ENCODE assay signal across 25 cellular contexts in the genomic region with DNA sequence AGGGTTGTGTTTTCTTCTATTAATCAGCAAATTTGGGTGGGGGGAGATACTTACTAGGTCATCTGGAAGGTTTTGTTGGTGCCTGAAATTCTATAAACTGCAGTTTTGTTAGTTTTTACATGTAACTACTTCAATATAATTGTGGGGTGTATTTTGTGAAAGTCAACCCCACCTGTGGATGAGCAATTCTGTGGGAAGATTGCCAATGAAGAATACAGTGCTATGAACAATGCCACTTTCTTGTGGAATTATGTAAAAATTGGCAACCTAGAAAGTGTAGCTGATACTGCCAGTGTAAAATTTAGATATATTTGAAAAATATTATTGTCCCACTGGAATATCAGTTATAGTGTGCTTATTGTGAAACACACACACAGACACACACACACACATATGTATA.
A peak's percentile ranks its signal among the peaks of the same experiment; 100 is the strongest.
DNase-seq lines count a peak whose midpoint lies in the region; ATAC-seq and TF ChIP-seq lines count a peak whose summit lies in the region.
"Had no signal": no experiment of that assay in that cellular context is flagged by ENCODE, and none has a peak within 500 bp of the region (broad histone marks: within the 10 kb centered on the region; RNA-seq: fewer than 3 reads in every experiment).

No MANE protein-coding gene starts in this region.

- no peaks in the 10 kb centered on the region for H3K9me2 ChIP-seq in MM.1S (replicated peaks; ENCODE audit: insufficient read depth, low read length)

- H3K27me3 Mint-ChIP-seq in stimulated activated naive B cell treated with anti-CD40 and anti-IgM and Interleukin-4, amounts not matched to agents 10 μg/mL and 1 μg/mL and 100 μg/mL, for 72 hours, result no peaks in the 10 kb centered on the region
- H3K27me3 Mint-ChIP-seq: natural killer cell treated with Interleukin-12 subunit alpha and Interleukin-12 subunit beta and Interleukin-15 and Interleukin-18, amount 100 ng/mL, for 72 hours had no signal

- H3K4me1 ChIP-seq in ACC112 (ENCODE audit: control insufficient read depth, insufficient read depth, low read length, unreplicated experiment) (peaks cover 55% of the 10 kb centered on the region), muscle layer of colon (ENCODE audit: insufficient read depth, low read length) (no peaks in the 10 kb centered on the region), esophagus muscularis mucosa (peaks cover 0 to 5% (median 0%) of the 10 kb centered on the region in 4 donors), MM.1S (ENCODE audit: low read length) (no peaks in the 10 kb centered on the region)
- H3K4me1 ChIP-seq: BLaER1 treated with 17β-estradiol and CSF1 and Interleukin-3, amounts not matched to agents 10 nM and 100 nM; colonic mucosa; esophagus squamous epithelium; spleen; upper lobe of left lung had no signal

- H3K27ac ChIP-seq in ACC112 (ENCODE audit: low read depth, low read length), result peak overlapping the region; percentile 83
- H3K27ac ChIP-seq in coronary artery, result peak overlapping the region; percentile 28 to 58
- H3K27ac ChIP-seq in muscle layer of colon (ENCODE audit: low read depth, low read length), result peak overlapping the region; percentile 27
- H3K27ac ChIP-seq in esophagus muscularis mucosa (replicated peaks in 1 of 4), result peak overlapping the region in 2 of 4 donors; percentile 29 to 53
- H3K27ac ChIP-seq in MM.1S (ENCODE audit: low read length), result no peak overlapping the region
- H3K27ac ChIP-seq: BLaER1 treated with 17β-estradiol and CSF1 and Interleukin-3, amounts not matched to agents 10 nM and 100 nM; colonic mucosa; KMS-11; spleen had no signal

- H3K9ac ChIP-seq in muscle layer of colon (ENCODE audit: low read length) (no peak overlapping the region), MM.1S (ENCODE audit: low read length) (no peak overlapping the region)
- H3K9ac ChIP-seq: BLaER1 treated with 17β-estradiol and CSF1 and Interleukin-3, amounts not matched to agents 10 nM and 100 nM; KMS-11 had no signal

- ATAC-seq in stimulated activated naive B cell treated with anti-CD40 and anti-IgM and Interleukin-4, amounts not matched to agents 10 μg/mL and 1 μg/mL and 100 μg/mL, for 72 hours (replicated peaks), result no peak
- ATAC-seq: HCT116; natural killer cell treated with Interleukin-12 subunit alpha and Interleukin-12 subunit beta and Interleukin-15 and Interleukin-18, amount 100 ng/mL, for 72 hours had no signal

- intact Hi-C loops in esophagus muscularis mucosa (cut with DNase I), result no loop called here

- no peaks in the 10 kb centered on the region for H3K4me1 Mint-ChIP-seq in stimulated activated naive B cell treated with anti-CD40 and anti-IgM and Interleukin-4, amounts not matched to agents 10 μg/mL and 1 μg/mL and 100 μg/mL, for 72 hours

- H3K79me2 ChIP-seq in ACC112 (ENCODE audit: control insufficient read depth, insufficient read depth, low read length, unreplicated experiment) (no peaks in the 10 kb centered on the region), MM.1S (ENCODE audit: low read length) (no peaks in the 10 kb centered on the region)

- H3K9me3 ChIP-seq in muscle layer of colon (ENCODE audit: low read length) (no peaks in the 10 kb centered on the region), esophagus muscularis mucosa (no peaks in the 10 kb centered on the region), MM.1S (replicated peaks; ENCODE audit: insufficient read depth, low read length) (no peaks in the 10 kb centered on the region)
- H3K9me3 ChIP-seq: BLaER1 treated with 17β-estradiol and CSF1 and Interleukin-3, amounts not matched to agents 10 nM and 100 nM; colonic mucosa; esophagus squamous epithelium; spleen; upper lobe of left lung had no signal

- H2AFZ ChIP-seq in ACC112 (ENCODE audit: low read length, unreplicated experiment) (no peak overlapping the region), MM.1S (ENCODE audit: low read length) (no peak overlapping the region)

- H3K27me3 ChIP-seq in ACC112 (ENCODE audit: insufficient read depth, low read length), result no peaks in the 10 kb centered on the region
- H3K27me3 ChIP-seq in muscle layer of colon (ENCODE audit: control insufficient read depth in 1 of 2, insufficient read depth in 2 of 2, low read length in 2 of 2), result no peaks in the 10 kb centered on the region
- H3K27me3 ChIP-seq in esophagus muscularis mucosa, result no peaks in the 10 kb centered on the region
- H3K27me3 ChIP-seq in MM.1S (replicated peaks; ENCODE audit: insufficient read depth, low read length), result no peaks in the 10 kb centered on the region
- H3K27me3 ChIP-seq: BLaER1 treated with 17β-estradiol and CSF1 and Interleukin-3, amounts not matched to agents 10 nM and 100 nM; colonic mucosa; esophagus squamous epithelium; spleen; upper lobe of left lung had no signal

- no peaks in the 10 kb centered on the region for H4K20me1 ChIP-seq in MM.1S (ENCODE audit: insufficient read depth, low read length)
- H4K20me1 ChIP-seq: BLaER1 treated with 17β-estradiol and CSF1 and Interleukin-3, amounts not matched to agents 10 nM and 100 nM had no signal

- no peak overlapping the region for H3K4me3 Mint-ChIP-seq in stimulated activated naive B cell treated with anti-CD40 and anti-IgM and Interleukin-4, amounts not matched to agents 10 μg/mL and 1 μg/mL and 100 μg/mL, for 72 hours
- H3K4me3 Mint-ChIP-seq: endodermal cell; natural killer cell treated with Interleukin-12 subunit alpha and Interleukin-12 subunit beta and Interleukin-15 and Interleukin-18, amount 100 ng/mL, for 72 hours had no signal

- no peak for TF ChIP-seq POLR2A in esophagus muscularis mucosa (IDR thresholded peaks at IDR 0.05; ENCODE audit: low read depth)

- TF ChIP-seq CTCF in coronary artery (IDR thresholded peaks at IDR 0.05) (no peak), esophagus muscularis mucosa (IDR thresholded peaks at IDR 0.05) (no peak), MM.1S (IDR thresholded peaks at IDR 0.05; ENCODE audit: low read length) (no peak)

- no peak overlapping the region for H3K4me2 ChIP-seq in MM.1S (ENCODE audit: low read depth, low read length)
- H3K4me2 ChIP-seq: BLaER1 treated with 17β-estradiol and CSF1 and Interleukin-3, amounts not matched to agents 10 nM and 100 nM; KMS-11 had no signal

- no peaks in the 10 kb centered on the region for H3K9me3 Mint-ChIP-seq in stimulated activated naive B cell treated with anti-CD40 and anti-IgM and Interleukin-4, amounts not matched to agents 10 μg/mL and 1 μg/mL and 100 μg/mL, for 72 hours
- H3K9me3 Mint-ChIP-seq: endodermal cell; natural killer cell treated with Interleukin-12 subunit alpha and Interleukin-12 subunit beta and Interleukin-15 and Interleukin-18, amount 100 ng/mL, for 72 hours had no signal

- H3K36me3 ChIP-seq in ACC112 (ENCODE audit: insufficient read depth, low read length), result 0 out of 2 replicates have a peak, but pooled peaks cover 3% of the 10 kb centered on the region
- H3K36me3 ChIP-seq in muscle layer of colon (ENCODE audit: insufficient read depth, low read length), result no peaks in the 10 kb centered on the region
- no peaks in the 10 kb centered on the region for H3K36me3 ChIP-seq in esophagus muscularis mucosa
- no peaks in the 10 kb centered on the region for H3K36me3 ChIP-seq in MM.1S (replicated peaks; ENCODE audit: insufficient read depth, low read length)
- H3K36me3 ChIP-seq: BLaER1 treated with 17β-estradiol and CSF1 and Interleukin-3, amounts not matched to agents 10 nM and 100 nM; colonic mucosa; esophagus squamous epithelium; spleen; upper lobe of left lung had no signal

- DNase-seq in LHCN-M2 (ENCODE audit: low read depth) (peak; percentile 43), coronary artery (ENCODE audit: low spot score) (no peak), DMS79 treated with DMSO at 0.1 percent for 48 hours (lab: John Stamatoyannopoulos, UW) (no peak), esophagus muscularis mucosa (ENCODE audit: extremely low spot score) (no peak), MM.1S (no peak)
- no peak for DNase-seq in stimulated activated naive B cell treated with anti-CD40 and anti-IgM and Interleukin-4, amounts not matched to agents 10 μg/mL and 1 μg/mL and 100 μg/mL, for 72 hours
- DNase-seq: activated CD4-positive, alpha-beta T cell treated with anti-CD3 and anti-CD28 coated beads for 4 hours; activated effector memory CD4-positive, alpha-beta T cell treated with Interleukin-2 at 50 U/mL for 16 hours; activated T-cell treated with anti-CD3 and anti-CD28 coated beads for 4 hours; colonic mucosa; COR-L47; DMS79; endodermal cell; esophagus squamous epithelium; GF-D8; MV-4-11; NCI-H146; spleen; upper lobe of left lung had no signal

- no peak overlapping the region for H3K27ac Mint-ChIP-seq in stimulated activated naive B cell treated with anti-CD40 and anti-IgM and Interleukin-4, amounts not matched to agents 10 μg/mL and 1 μg/mL and 100 μg/mL, for 72 hours
- H3K27ac Mint-ChIP-seq: endodermal cell; natural killer cell treated with Interleukin-12 subunit alpha and Interleukin-12 subunit beta and Interleukin-15 and Interleukin-18, amount 100 ng/mL, for 72 hours had no signal

- H3K4me3 ChIP-seq in ACC112 (ENCODE audit: low read depth, low read length) (no peak overlapping the region), coronary artery (no peak overlapping the region), muscle layer of colon (ENCODE audit: low read depth in 1 of 2, low read length in 2 of 2) (no peak overlapping the region), esophagus muscularis mucosa (no peak overlapping the region), MM.1S (ENCODE audit: low read length) (no peak overlapping the region)
- H3K4me3 ChIP-seq: BLaER1 treated with 17β-estradiol and CSF1 and Interleukin-3, amounts not matched to agents 10 nM and 100 nM; colonic mucosa; esophagus squamous epithelium; spleen; upper lobe of left lung had no signal

- no peaks in the 10 kb centered on the region for H3F3A ChIP-seq in MM.1S (ENCODE audit: insufficient read depth, low read length)

- H3K36me3 Mint-ChIP-seq in stimulated activated naive B cell treated with anti-CD40 and anti-IgM and Interleukin-4, amounts not matched to agents 10 μg/mL and 1 μg/mL and 100 μg/mL, for 72 hours, result no peaks in the 10 kb centered on the region
- H3K36me3 Mint-ChIP-seq: natural killer cell treated with Interleukin-12 subunit alpha and Interleukin-12 subunit beta and Interleukin-15 and Interleukin-18, amount 100 ng/mL, for 72 hours had no signal

- TF ChIP-seq EP300 in esophagus muscularis mucosa (IDR thresholded peaks at IDR 0.05), result no peak
